ENCODE assay signal across 8 cellular contexts in the genomic region with DNA sequence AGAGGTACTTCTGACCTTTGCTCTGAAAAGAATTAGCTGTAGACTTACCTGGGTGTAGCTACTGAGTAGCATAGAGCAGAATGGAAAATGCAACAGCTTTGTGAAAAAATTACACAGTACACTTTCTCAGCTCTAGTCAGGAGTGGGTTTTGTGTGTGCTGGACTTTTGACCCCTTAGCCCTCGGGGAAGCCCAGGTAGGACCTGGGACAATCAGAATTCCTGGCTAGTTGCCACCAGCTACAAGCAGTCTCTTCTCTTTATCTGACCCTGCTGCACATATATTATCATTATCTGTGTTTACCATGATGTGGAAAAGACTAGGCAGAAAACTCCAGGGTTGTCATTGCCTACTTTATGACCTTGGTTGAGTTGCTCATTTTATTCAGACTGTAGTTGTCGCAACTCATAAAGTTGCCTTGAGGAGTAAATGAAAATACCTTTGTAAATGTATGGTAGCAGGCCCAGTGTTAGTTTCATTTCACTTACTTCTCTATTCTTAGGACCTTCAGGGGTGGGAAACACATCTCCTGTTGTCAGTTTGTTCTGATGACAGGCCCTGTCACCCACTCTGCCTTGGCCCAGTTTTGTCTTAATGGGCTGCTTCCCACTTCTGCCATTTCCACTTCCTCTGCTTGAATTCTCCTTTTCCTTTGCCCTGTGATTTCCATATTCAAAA. TPM values are rescaled to one million over a fixed set of nuclear protein-coding genes. Genes with fewer than 3 reads are reported as not detected.
DNase-seq lines count a peak whose midpoint lies in the region; ATAC-seq and TF ChIP-seq lines count a peak whose summit lies in the region.

No MANE protein-coding gene starts in this region.

- no peaks in the 10 kb centered on the region for H3K9me3 ChIP-seq in OCI-LY3 (ENCODE audit: insufficient read depth, low read length)
- no peaks in the 10 kb centered on the region for H3K9me3 ChIP-seq in WERI-Rb-1 (ENCODE audit: severe bottlenecking)
- no peaks in the 10 kb centered on the region for H3K9me3 ChIP-seq in esophagus muscularis mucosa

- peak; percentile 35 for DNase-seq in GM06990 (ENCODE audit: extremely low read depth, insufficient read length)
- DNase-seq in left colon, result peak; percentile 31 to 59
- DNase-seq in NCI-H774 (lab: John Stamatoyannopoulos, UW), result no peak
- no peak for DNase-seq in WERI-Rb-1
- DNase-seq in esophagus muscularis mucosa (ENCODE audit: extremely low spot score), result no peak
- DNase-seq in GM03348 (ENCODE audit: low spot score), result no peak

- H3K4me1 ChIP-seq in OCI-LY3 (ENCODE audit: low read length) (peaks cover 42% of the 10 kb centered on the region), esophagus muscularis mucosa (peaks cover 48 to 67% (median 62%) of the 10 kb centered on the region in 4 donors)

- peaks cover 88% of the 10 kb centered on the region for H3K79me2 ChIP-seq in OCI-LY3 (ENCODE audit: low read length)

- peaks cover 8% of the 10 kb centered on the region for H4K20me1 ChIP-seq in OCI-LY3 (ENCODE audit: insufficient read depth, low read length)

- H3K4me2 ChIP-seq in OCI-LY3 (ENCODE audit: low read length), result peak overlapping the region; percentile 23

- H3K36me3 ChIP-seq in GM06990 (ENCODE audit: control insufficient read depth, insufficient read depth, low read length) (no peaks in the 10 kb centered on the region), OCI-LY3 (replicated peaks; ENCODE audit: low read depth, low read length) (no peaks in the 10 kb centered on the region), WERI-Rb-1 (no peaks in the 10 kb centered on the region), esophagus muscularis mucosa (no peaks in the 10 kb centered on the region)

- 73% methylated on average over 2 of the region's 2 CpGs for WGBS in esophagus muscularis mucosa

- H3K9ac ChIP-seq in OCI-LY3 (ENCODE audit: low read length), result no peak overlapping the region

- TF ChIP-seq CTCF in GM06990 (IDR thresholded peaks at IDR 0.05; ENCODE audit: insufficient read depth, low read length, poor library complexity, severe bottlenecking), result no peak
- no peak for TF ChIP-seq CTCF in OCI-LY3 (IDR thresholded peaks at IDR 0.05; ENCODE audit: low read depth, low read length)
- no peak for TF ChIP-seq CTCF in WERI-Rb-1 (IDR thresholded peaks at IDR 0.05; ENCODE audit: low read depth, low read length)
- TF ChIP-seq CTCF in esophagus muscularis mucosa (IDR thresholded peaks at IDR 0.05), result no peak

- no peak overlapping the region for H2AFZ ChIP-seq in OCI-LY3 (ENCODE audit: low read depth, low read length)

- no peak overlapping the region for H3K4me3 ChIP-seq in GM06990 (replicated peaks; ENCODE audit: low read depth, low read length)
- H3K4me3 ChIP-seq in OCI-LY3 (ENCODE audit: low read length), result no peak overlapping the region
- H3K4me3 ChIP-seq in WERI-Rb-1 (ENCODE audit: low read depth, low read length), result no peak overlapping the region
- no peak overlapping the region for H3K4me3 ChIP-seq in esophagus muscularis mucosa

- H3K27ac ChIP-seq in OCI-LY3 (ENCODE audit: low read length) (no peak overlapping the region), WERI-Rb-1 (no peak overlapping the region), esophagus muscularis mucosa (replicated peaks in 1 of 4) (peak overlapping the region in 1 of 4 donors; percentile 14)

- ATAC-seq in GM21528 (IDR thresholded peaks at IDR 0.05; ENCODE audit: low FRiP score, unreplicated experiment) (peak; percentile 18), left colon (peak; percentile 46)

- TF ChIP-seq POLR2A in esophagus muscularis mucosa (IDR thresholded peaks at IDR 0.05; ENCODE audit: low read depth), result no peak

- intact Hi-C loops in left colon (cut with DNase I, micrococcal nuclease) (no loop called here), esophagus muscularis mucosa (cut with DNase I) (no loop called here)

- no peaks in the 10 kb centered on the region for H3K27me3 ChIP-seq in GM06990 (replicated peaks; ENCODE audit: control insufficient read depth, insufficient read depth, low read length)
- H3K27me3 ChIP-seq in OCI-LY3 (ENCODE audit: low read depth, low read length), result no peaks in the 10 kb centered on the region
- H3K27me3 ChIP-seq in WERI-Rb-1 (ENCODE audit: insufficient read depth, low read depth, severe bottlenecking), result no peaks in the 10 kb centered on the region
- H3K27me3 ChIP-seq in esophagus muscularis mucosa, result no peaks in the 10 kb centered on the region

- no peak for TF ChIP-seq EP300 in esophagus muscularis mucosa (IDR thresholded peaks at IDR 0.05)

RNA-seq across cellular contexts. Expression of gene NEK7, which starts 5.4 kb away (rescaled TPM):
- total RNA-seq in left colon (10 to 100 TPM; 44.0 to 61.3 TPM), esophagus muscularis mucosa (100 to 1,000 TPM; 110 to 196 (median 158) TPM)

Comparison
In these comparisons a context has a peak if more than half of its experiments do, and no peak if none do; other contexts are left out.
1. DNase-seq: peak in GM06990 (single experiment) and left colon (2 of 2); none in NCI-H774 (single experiment), WERI-Rb-1 (single experiment), esophagus muscularis mucosa (single experiment) and GM03348 (single experiment).